Comparison of ENCODE assay signal across 19 cellular contexts in the genomic region with DNA sequence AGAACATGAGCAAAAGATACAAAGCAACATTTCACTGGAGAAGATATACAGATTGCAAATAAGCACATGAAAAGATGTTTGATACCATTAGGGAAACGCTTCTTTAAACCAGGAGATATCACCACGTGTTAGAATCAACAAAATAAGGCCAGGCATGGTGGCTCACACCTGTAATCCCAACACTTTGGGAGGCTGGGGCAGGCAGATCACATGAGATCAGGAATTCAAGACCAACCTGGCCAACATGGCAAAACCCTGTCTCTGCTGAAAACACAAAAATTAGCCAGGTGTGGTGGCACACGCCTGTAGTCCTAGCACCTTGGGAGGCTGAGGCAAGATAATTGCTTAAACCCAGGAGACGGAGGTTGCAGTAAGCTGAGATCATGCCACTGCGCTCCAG.
"Had no signal": no experiment of that assay in that cellular context is flagged by ENCODE, and none has a peak within 500 bp of the region (broad histone marks: within the 10 kb centered on the region; RNA-seq: fewer than 3 reads in every experiment).

No MANE protein-coding gene starts in this region.

- H3K4me3 Mint-ChIP-seq: memory B cell, nephron progenitor cell had no signal

- H3K27ac Mint-ChIP-seq: memory B cell had no signal

- ATAC-seq: gastrocnemius medialis, left lung, lower lobe of right lung had no signal

- DNase-seq: cortex of kidney; dorsolateral prefrontal cortex; effector memory CD4-positive, alpha-beta T cell; gastrocnemius medialis; islet precursor cell; left lung; lower lobe of right lung; midbrain; nephron progenitor cell; retina; spleen; stimulated activated CD4-positive, alpha-beta T cell treated with anti-CD3 and anti-CD28 coated beads, Interleukin-15, amount 100 ng/mL, for 24 hours; stimulated activated CD4-positive, alpha-beta T cell treated with anti-CD3 and anti-CD28 coated beads, Interleukin-1b, Interleukin-23, amount 100 ng/mL, for 48 hours; stimulated activated CD4-positive, alpha-beta T cell treated with anti-CD3 and anti-CD28 coated beads, Interleukin-4, amount 100 ng/mL, for 24 hours; stimulated activated naive CD4-positive, alpha-beta T cell; stomach; substantia nigra; trophoblast cell had no signal

- H3K9me3 Mint-ChIP-seq: memory B cell, nephron progenitor cell had no signal

- H3K27me3 Mint-ChIP-seq: memory B cell had no signal
